In the genomic region with DNA sequence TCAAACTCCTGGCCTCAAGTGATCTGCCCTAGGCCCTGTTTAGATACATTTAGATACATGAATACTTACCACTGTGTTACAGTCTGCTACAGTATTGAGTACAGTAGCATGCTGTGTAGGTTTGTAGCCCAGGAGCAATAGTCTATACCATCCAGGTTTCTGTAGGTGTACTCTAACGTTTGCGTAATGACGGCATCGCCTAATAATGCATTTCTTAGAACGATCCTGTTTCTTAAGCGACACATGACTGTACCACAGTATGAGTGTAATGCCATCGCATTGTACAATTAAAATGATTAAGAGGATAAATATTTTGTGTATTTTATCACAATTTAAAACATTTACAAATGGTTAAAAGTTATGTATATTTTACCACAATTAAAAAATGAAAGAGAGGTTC, we compare ENCODE assay signal across 38 cellular contexts.
"Had no signal": no experiment of that assay in that cellular context is flagged by ENCODE, and none has a peak within 500 bp of the region (broad histone marks: within the 10 kb centered on the region; RNA-seq: fewer than 3 reads in every experiment).

No MANE protein-coding gene starts in this region.

- H3K4me1 Mint-ChIP-seq: activated naive CD4-positive, alpha-beta T cell treated with anti-CD3 and anti-CD28 coated beads, Interleukin-2, amount 10 ng/mL, durations not matched to agents 7 days and 5 days; activated naive CD4-positive, alpha-beta T cell treated with anti-CD3 and anti-CD28 coated beads, Interleukin-2, amount 50 U/mL, for 24 hours; activated naive CD8-positive, alpha-beta T cell treated with anti-CD3 and anti-CD28 coated beads, Interleukin-2, amount 50 U/mL, for 24 hours; activated T-helper 17 cell treated with anti-CD3 and anti-CD28 coated beads, Interleukin-2, amount 50 U/mL, for 72 hours; brain; central memory CD8-positive, alpha-beta T cell had no signal

- H3K27ac Mint-ChIP-seq: activated naive CD4-positive, alpha-beta T cell treated with anti-CD3 and anti-CD28 coated beads for 36 hours; activated naive CD4-positive, alpha-beta T cell treated with anti-CD3 and anti-CD28 coated beads, Interleukin-2, amount 10 ng/mL, durations not matched to agents 7 days and 5 days; activated naive CD4-positive, alpha-beta T cell treated with anti-CD3 and anti-CD28 coated beads, Interleukin-2, amount 50 U/mL, for 24 hours; activated naive CD4-positive, alpha-beta T cell treated with anti-CD3 and anti-CD28 coated beads, Interleukin-2, amount 50 U/mL, for 72 hours; activated naive CD8-positive, alpha-beta T cell; activated naive CD8-positive, alpha-beta T cell treated with anti-CD3 and anti-CD28 coated beads for 36 hours; activated naive CD8-positive, alpha-beta T cell treated with anti-CD3 and anti-CD28 coated beads, Interleukin-2, amount 10 ng/mL, durations not matched to agents 7 days and 5 days; activated naive CD8-positive, alpha-beta T cell treated with anti-CD3 and anti-CD28 coated beads, Interleukin-2, amount 50 U/mL, for 24 hours; activated T-cell treated with anti-CD3 and anti-CD28 coated beads, Interleukin-2, amount 50 U/mL, for 24 hours; activated T-cell treated with anti-CD3 and anti-CD28 coated beads, Interleukin-2, amount 50 U/mL, for 72 hours; activated T-helper 1 cell treated with anti-CD3 and anti-CD28 coated beads, Interleukin-12 subunit alpha, Interleukin-12 subunit beta, Interleukin-2, Interleukin-4 antibody, amounts not matched to agents 30 ng/mL and 10 ng/mL and 1 ng/mL, durations not matched to agents 14 hours and 24 hours and 36 hours; activated T-helper 17 cell treated with anti-CD3 and anti-CD28 coated beads, Interleukin-2, amount 50 U/mL, for 72 hours; activated T-helper 2 cell treated with anti-CD3 and anti-CD28 coated beads, Interferon-gamma antibody, Interleukin-2, Interleukin-4, amounts not matched to agents 10 μg/mL and 5 μg/mL and 100 μg/mL, durations not matched to agents 14 hours and 24 hours and 36 hours had no signal

- H3K36me3 Mint-ChIP-seq: activated naive CD4-positive, alpha-beta T cell treated with anti-CD3 and anti-CD28 coated beads, Interleukin-2, amount 10 ng/mL, durations not matched to agents 7 days and 5 days; activated naive CD4-positive, alpha-beta T cell treated with anti-CD3 and anti-CD28 coated beads, Interleukin-2, amount 50 U/mL, for 24 hours; activated naive CD4-positive, alpha-beta T cell treated with anti-CD3 and anti-CD28 coated beads, Interleukin-2, amount 50 U/mL, for 72 hours; activated naive CD8-positive, alpha-beta T cell; activated naive CD8-positive, alpha-beta T cell treated with anti-CD3 and anti-CD28 coated beads, Interleukin-2, amount 10 ng/mL, durations not matched to agents 7 days and 5 days had no signal

- H3K27me3 ChIP-seq: adrenal gland, ascending aorta, body of pancreas, brain microvascular endothelial cell, breast epithelium, cardiac muscle cell had no signal

- H3K9me3 Mint-ChIP-seq: activated naive CD4-positive, alpha-beta T cell treated with anti-CD3 and anti-CD28 coated beads for 36 hours; activated naive CD4-positive, alpha-beta T cell treated with anti-CD3 and anti-CD28 coated beads, Interleukin-2, amount 10 ng/mL, durations not matched to agents 7 days and 5 days; activated naive CD4-positive, alpha-beta T cell treated with anti-CD3 and anti-CD28 coated beads, Interleukin-2, amount 50 U/mL, for 24 hours; activated naive CD4-positive, alpha-beta T cell treated with anti-CD3 and anti-CD28 coated beads, Interleukin-2, amount 50 U/mL, for 72 hours; activated naive CD8-positive, alpha-beta T cell treated with anti-CD3 and anti-CD28 coated beads for 36 hours; activated naive CD8-positive, alpha-beta T cell treated with anti-CD3 and anti-CD28 coated beads, Interleukin-2, amount 10 ng/mL, durations not matched to agents 7 days and 5 days; activated naive CD8-positive, alpha-beta T cell treated with anti-CD3 and anti-CD28 coated beads, Interleukin-2, amount 50 U/mL, for 24 hours; activated T-cell treated with anti-CD3 and anti-CD28 coated beads, Interleukin-2, amount 50 U/mL, for 24 hours; activated T-cell treated with anti-CD3 and anti-CD28 coated beads, Interleukin-2, amount 50 U/mL, for 4 hours; activated T-cell treated with anti-CD3 and anti-CD28 coated beads, Interleukin-2, amount 50 U/mL, for 72 hours; activated T-helper 1 cell treated with anti-CD3 and anti-CD28 coated beads, Interleukin-12 subunit alpha, Interleukin-12 subunit beta, Interleukin-2, Interleukin-4 antibody, amounts not matched to agents 30 ng/mL and 10 ng/mL and 1 ng/mL, durations not matched to agents 14 hours and 24 hours and 36 hours; activated T-helper 17 cell treated with anti-CD3 and anti-CD28 coated beads, Interleukin-2, amount 50 U/mL, for 72 hours; activated T-helper 2 cell treated with anti-CD3 and anti-CD28 coated beads, Interferon-gamma antibody, Interleukin-2, Interleukin-4, amounts not matched to agents 10 μg/mL and 5 μg/mL and 100 μg/mL, durations not matched to agents 14 hours and 24 hours and 36 hours; brain; central memory CD8-positive, alpha-beta T cell had no signal

- H3K27me3 Mint-ChIP-seq: activated naive CD4-positive, alpha-beta T cell treated with anti-CD3 and anti-CD28 coated beads, Interleukin-2, amount 10 ng/mL, durations not matched to agents 7 days and 5 days; activated naive CD4-positive, alpha-beta T cell treated with anti-CD3 and anti-CD28 coated beads, Interleukin-2, amount 50 U/mL, for 24 hours; activated naive CD8-positive, alpha-beta T cell; activated naive CD8-positive, alpha-beta T cell treated with anti-CD3 and anti-CD28 coated beads for 36 hours; activated naive CD8-positive, alpha-beta T cell treated with anti-CD3 and anti-CD28 coated beads, Interleukin-2, amount 10 ng/mL, durations not matched to agents 7 days and 5 days; activated naive CD8-positive, alpha-beta T cell treated with anti-CD3 and anti-CD28 coated beads, Interleukin-2, amount 50 U/mL, for 24 hours; activated T-cell treated with anti-CD3 and anti-CD28 coated beads, Interleukin-2, amount 50 U/mL, for 24 hours; activated T-helper 17 cell treated with anti-CD3 and anti-CD28 coated beads, Interleukin-2, amount 50 U/mL, for 72 hours; brain; central memory CD8-positive, alpha-beta T cell had no signal

- H3K4me3 Mint-ChIP-seq: activated naive CD4-positive, alpha-beta T cell treated with anti-CD3 and anti-CD28 coated beads for 36 hours; activated naive CD4-positive, alpha-beta T cell treated with anti-CD3 and anti-CD28 coated beads, Interleukin-2, amount 10 ng/mL, durations not matched to agents 7 days and 5 days; activated naive CD4-positive, alpha-beta T cell treated with anti-CD3 and anti-CD28 coated beads, Interleukin-2, amount 50 U/mL, for 24 hours; activated naive CD8-positive, alpha-beta T cell; activated naive CD8-positive, alpha-beta T cell treated with anti-CD3 and anti-CD28 coated beads for 36 hours; activated naive CD8-positive, alpha-beta T cell treated with anti-CD3 and anti-CD28 coated beads, Interleukin-2, amount 10 ng/mL, durations not matched to agents 7 days and 5 days; activated naive CD8-positive, alpha-beta T cell treated with anti-CD3 and anti-CD28 coated beads, Interleukin-2, amount 50 U/mL, for 24 hours; activated T-cell treated with anti-CD3 and anti-CD28 coated beads, Interleukin-2, amount 50 U/mL, for 24 hours; activated T-cell treated with anti-CD3 and anti-CD28 coated beads, Interleukin-2, amount 50 U/mL, for 4 hours; activated T-cell treated with anti-CD3 and anti-CD28 coated beads, Interleukin-2, amount 50 U/mL, for 72 hours; activated T-helper 1 cell treated with anti-CD3 and anti-CD28 coated beads, Interleukin-12 subunit alpha, Interleukin-12 subunit beta, Interleukin-2, Interleukin-4 antibody, amounts not matched to agents 30 ng/mL and 10 ng/mL and 1 ng/mL, durations not matched to agents 14 hours and 24 hours and 36 hours; activated T-helper 17 cell treated with anti-CD3 and anti-CD28 coated beads, Interleukin-2, amount 50 U/mL, for 72 hours; brain; central memory CD8-positive, alpha-beta T cell had no signal

- H3K9me3 ChIP-seq: adrenal gland, ascending aorta, body of pancreas, breast epithelium had no signal

- DNase-seq: activated effector memory CD4-positive, alpha-beta T cell treated with anti-CD3 and anti-CD28 coated beads, Interleukin-2, amount 50 U/mL, for 16 hours; activated effector memory CD4-positive, alpha-beta T cell treated with Interleukin-2 at 50 U/mL for 16 hours; activated gamma-delta T cell; activated gamma-delta T cell treated with Interleukin-2 at 50 U/mL for 16 hours; activated naive CD4-positive, alpha-beta T cell; activated naive CD4-positive, alpha-beta T cell treated with anti-CD3 and anti-CD28 coated beads for 36 hours; activated naive CD4-positive, alpha-beta T cell treated with anti-CD3 and anti-CD28 coated beads, Interleukin-2, amount 10 ng/mL, durations not matched to agents 7 days and 5 days; activated naive CD4-positive, alpha-beta T cell treated with anti-CD3 and anti-CD28 coated beads, Interleukin-2, amount 50 U/mL, for 16 hours; activated naive CD4-positive, alpha-beta T cell treated with Interleukin-2 at 50 U/mL for 16 hours; activated naive CD8-positive, alpha-beta T cell treated with anti-CD3 and anti-CD28 coated beads for 36 hours; activated naive CD8-positive, alpha-beta T cell treated with anti-CD3 and anti-CD28 coated beads, Interleukin-2, amount 10 ng/mL, durations not matched to agents 7 days and 5 days; activated naive CD8-positive, alpha-beta T cell treated with anti-CD3 and anti-CD28 coated beads, Interleukin-2, amount 50 U/mL, for 24 hours; activated T-cell treated with anti-CD3 and anti-CD28 coated beads, Interleukin-2, amount 50 U/mL, for 1 hour; activated T-cell treated with anti-CD3 and anti-CD28 coated beads, Interleukin-2, amount 50 U/mL, for 24 hours; activated T-cell treated with anti-CD3 and anti-CD28 coated beads, Interleukin-2, amount 50 U/mL, for 4 hours; activated T-cell treated with anti-CD3 and anti-CD28 coated beads, Interleukin-2, amount 50 U/mL, for 48 hours; activated T-cell treated with anti-CD3 and anti-CD28 coated beads, Interleukin-2, amount 50 U/mL, for 72 hours; adrenal gland; amniotic stem cell; amygdala; anterior cingulate cortex; aorta; body of pancreas; brain microvascular endothelial cell; caudate nucleus; central memory CD4-positive, alpha-beta T cell; cerebellar nuclear complex had no signal

- H3K36me3 ChIP-seq: adrenal gland, ascending aorta, brain microvascular endothelial cell, breast epithelium, cardiac muscle cell had no signal

- H3K4me1 ChIP-seq: adrenal gland, ascending aorta, body of pancreas, breast epithelium had no signal

- H3K4me3 ChIP-seq: adrenal gland, ascending aorta, body of pancreas, breast epithelium, cardiac muscle cell had no signal

- ATAC-seq: activated naive CD4-positive, alpha-beta T cell treated with anti-CD3 and anti-CD28 coated beads, Interleukin-2, amount 50 U/mL, for 72 hours; activated naive CD8-positive, alpha-beta T cell treated with anti-CD3 and anti-CD28 coated beads, Interleukin-2, amount 50 U/mL, for 24 hours; activated T-cell treated with anti-CD3 and anti-CD28 coated beads, Interleukin-2, amount 50 U/mL, for 4 hours; activated T-cell treated with anti-CD3 and anti-CD28 coated beads, Interleukin-2, amount 50 U/mL, for 72 hours; activated T-helper 17 cell treated with anti-CD3 and anti-CD28 coated beads, Interleukin-2, amount 50 U/mL, for 72 hours; body of pancreas had no signal

- H3K27ac ChIP-seq: adrenal gland, ascending aorta, body of pancreas, brain microvascular endothelial cell, breast epithelium, cardiac muscle cell had no signal
